23 cellular contexts compared by ENCODE assay signal in genomic region chr4:85642356-85643100, GRCh38.
DNase-seq lines count a peak whose midpoint lies in the region; ATAC-seq, FAIRE-seq and TF ChIP-seq lines count a peak whose summit lies in the region.
"Had no signal": no experiment of that assay in that cellular context is flagged by ENCODE, and none has a peak within 500 bp of the region (broad histone marks: within the 10 kb centered on the region; RNA-seq: fewer than 3 reads in every experiment).

No MANE protein-coding gene starts in this region.

- H3K9me3 Mint-ChIP-seq in activated B cell treated with CpG ODN at 0.5 μM for 24 hours, result no peaks in the 10 kb centered on the region
- H3K9me3 Mint-ChIP-seq in MCF 10A (ENCODE audit: unreplicated experiment), result no peaks in the 10 kb centered on the region
- H3K9me3 Mint-ChIP-seq in activated T-cell treated with anti-CD3 and anti-CD28 coated beads, Interleukin-2, amount 50 U/mL, for 24 hours, result no peaks in the 10 kb centered on the region
- H3K9me3 Mint-ChIP-seq: activated naive CD8-positive, alpha-beta T cell treated with anti-CD3 and anti-CD28 coated beads for 36 hours; activated T-helper 17 cell treated with anti-CD3 and anti-CD28 coated beads, Interleukin-2, amount 50 U/mL, for 72 hours; neural crest cell had no signal

- H3K79me2 ChIP-seq in PC-3 (ENCODE audit: low read length), result no peaks in the 10 kb centered on the region

- no peak for TF ChIP-seq POLR2A in GM12891 (IDR thresholded peaks at IDR 0.05; ENCODE audit: low read depth, low read length)

- BruUV-seq in MCF 10A (replicated peaks; lab: Mats Ljungman, UMichigan) (no TSS peak), PC-3 (replicated peaks; lab: Mats Ljungman, UMichigan) (no TSS peak)

- H3K4me1 ChIP-seq in PC-3 (ENCODE audit: insufficient read depth, low read length), result no peaks in the 10 kb centered on the region
- H3K4me1 ChIP-seq: A549 had no signal

- H3K27me3 ChIP-seq in PC-3 (ENCODE audit: low read length), result no peaks in the 10 kb centered on the region

- peaks cover 14% of the 10 kb centered on the region for H3K36me3 Mint-ChIP-seq in activated B cell treated with CpG ODN at 0.5 μM for 24 hours (ENCODE audit: low read depth)
- no peaks in the 10 kb centered on the region for H3K36me3 Mint-ChIP-seq in MCF 10A (ENCODE audit: insufficient read depth, unreplicated experiment)
- H3K36me3 Mint-ChIP-seq in activated T-cell treated with anti-CD3 and anti-CD28 coated beads, Interleukin-2, amount 50 U/mL, for 24 hours (ENCODE audit: low read depth), result no peaks in the 10 kb centered on the region
- H3K36me3 Mint-ChIP-seq: activated CD8-positive, alpha-beta memory T cell treated with anti-CD3 and anti-CD28 coated beads, Interleukin-2, amount 10 ng/mL, durations not matched to agents 7 days and 5 days; activated naive CD8-positive, alpha-beta T cell treated with anti-CD3 and anti-CD28 coated beads for 36 hours had no signal

- H3K9me3 ChIP-seq in PC-3 (ENCODE audit: low read length), result no peaks in the 10 kb centered on the region
- H3K9me3 ChIP-seq: A549 had no signal

- H3K9me2 ChIP-seq in PC-3 (replicated peaks; ENCODE audit: low read length), result no peaks in the 10 kb centered on the region

- no peak overlapping the region for H3K9ac ChIP-seq in PC-3 (ENCODE audit: low read length)

- CTCF ChIA-PET in activated B cell treated with CpG ODN at 0.5 μM for 24 hours (lab: Charles Lee) (no interaction called here), MCF 10A (lab: Yijun Ruan, JAX) (no interaction called here), PC-3 (lab: Charles Lee) (no interaction called here)

- H4K20me1 ChIP-seq in PC-3 (ENCODE audit: low read length), result no peaks in the 10 kb centered on the region

- H3K27ac Mint-ChIP-seq in activated B cell treated with CpG ODN at 0.5 μM for 24 hours (peak overlapping the region; percentile 61), MCF 10A (ENCODE audit: low read depth, unreplicated experiment) (no peak overlapping the region)
- H3K27ac Mint-ChIP-seq in activated T-cell treated with anti-CD3 and anti-CD28 coated beads, Interleukin-2, amount 50 U/mL, for 24 hours, result no peak overlapping the region
- H3K27ac Mint-ChIP-seq: activated CD8-positive, alpha-beta memory T cell treated with anti-CD3 and anti-CD28 coated beads, Interleukin-2, amount 10 ng/mL, durations not matched to agents 7 days and 5 days; activated naive CD8-positive, alpha-beta T cell treated with anti-CD3 and anti-CD28 coated beads for 36 hours; activated T-helper 17 cell treated with anti-CD3 and anti-CD28 coated beads, Interleukin-2, amount 50 U/mL, for 72 hours had no signal

- H3K4me1 Mint-ChIP-seq in activated B cell treated with CpG ODN at 0.5 μM for 24 hours (peaks cover 32% of the 10 kb centered on the region), MCF 10A (ENCODE audit: insufficient read depth, unreplicated experiment) (no peaks in the 10 kb centered on the region)
- H3K4me1 Mint-ChIP-seq in activated T-cell treated with anti-CD3 and anti-CD28 coated beads, Interleukin-2, amount 50 U/mL, for 24 hours (ENCODE audit: low read depth), result no peaks in the 10 kb centered on the region
- H3K4me1 Mint-ChIP-seq: activated CD8-positive, alpha-beta memory T cell treated with anti-CD3 and anti-CD28 coated beads, Interleukin-2, amount 10 ng/mL, durations not matched to agents 7 days and 5 days; activated naive CD8-positive, alpha-beta T cell treated with anti-CD3 and anti-CD28 coated beads for 36 hours; activated T-helper 17 cell treated with anti-CD3 and anti-CD28 coated beads, Interleukin-2, amount 50 U/mL, for 72 hours; neural crest cell had no signal

- intact Hi-C loops in activated B cell treated with CpG ODN at 0.5 μM for 24 hours (cut with micrococcal nuclease) (loop anchor here (1.0 kb wide), 1 partner anchor 8 kb away; no protein-coding TSS in a partner anchor), MCF 10A (cut with micrococcal nuclease) (no loop called here), PC-3 (cut with micrococcal nuclease) (no loop called here)

- ATAC-seq in GM18502 (IDR thresholded peaks at IDR 0.05; ENCODE audit: poor library complexity, unreplicated experiment), result peak; percentile 76
- ATAC-seq in GM21529 (IDR thresholded peaks at IDR 0.05; ENCODE audit: unreplicated experiment), result peak; percentile 44
- peak; percentile 59 for ATAC-seq in HG02884 (IDR thresholded peaks at IDR 0.05; ENCODE audit: unreplicated experiment)
- ATAC-seq in activated B cell treated with CpG ODN at 0.5 μM for 24 hours (ENCODE audit: low read depth), result peak; percentile 49
- no peak for ATAC-seq in PC-3
- ATAC-seq: A549; activated CD8-positive, alpha-beta memory T cell treated with anti-CD3 and anti-CD28 coated beads, Interleukin-2, amount 10 ng/mL, durations not matched to agents 7 days and 5 days; activated T-helper 17 cell treated with anti-CD3 and anti-CD28 coated beads, Interleukin-2, amount 50 U/mL, for 72 hours; left colon had no signal

- DNase-seq in activated B cell treated with CpG ODN at 0.5 μM for 24 hours (no peak), MCF 10A (ENCODE audit: unreplicated experiment) (no peak), PC-3 (no peak), GM12891 (ENCODE audit: insufficient read length, low spot score) (no peak)
- no peak for DNase-seq in activated T-cell treated with anti-CD3 and anti-CD28 coated beads, Interleukin-2, amount 50 U/mL, for 24 hours
- DNase-seq: activated CD8-positive, alpha-beta memory T cell treated with anti-CD3 and anti-CD28 coated beads, Interleukin-2, amount 10 ng/mL, durations not matched to agents 7 days and 5 days; activated naive CD8-positive, alpha-beta T cell treated with anti-CD3 and anti-CD28 coated beads for 36 hours; C1 segment of cervical spinal cord; glutamatergic neuron; IMR-90; left colon; NCI-H1930; NCI-H345; small intestine; stimulated activated CD4-positive, alpha-beta T cell treated with anti-CD3 and anti-CD28 coated beads, Interleukin-4, amount 100 ng/mL, for 1 hour had no signal

- H3K4me3 Mint-ChIP-seq in activated B cell treated with CpG ODN at 0.5 μM for 24 hours (no peak overlapping the region), MCF 10A (ENCODE audit: unreplicated experiment) (no peak overlapping the region)
- H3K4me3 Mint-ChIP-seq in activated T-cell treated with anti-CD3 and anti-CD28 coated beads, Interleukin-2, amount 50 U/mL, for 24 hours, result no peak overlapping the region
- H3K4me3 Mint-ChIP-seq: activated CD8-positive, alpha-beta memory T cell treated with anti-CD3 and anti-CD28 coated beads, Interleukin-2, amount 10 ng/mL, durations not matched to agents 7 days and 5 days; activated naive CD8-positive, alpha-beta T cell treated with anti-CD3 and anti-CD28 coated beads for 36 hours; activated T-helper 17 cell treated with anti-CD3 and anti-CD28 coated beads, Interleukin-2, amount 50 U/mL, for 72 hours; neural crest cell had no signal

- no peak for FAIRE-seq in GM12891 (lab: Jason Lieb, UNC)
- FAIRE-seq: A549, small intestine had no signal

- H3F3A ChIP-seq in PC-3 (ENCODE audit: low read length, unreplicated experiment), result no peaks in the 10 kb centered on the region

- no peak overlapping the region for H3K27ac ChIP-seq in PC-3 (ENCODE audit: low read length)
- H3K27ac ChIP-seq: A549, HL-60, SK-N-MC had no signal

- H3K27me3 Mint-ChIP-seq in activated B cell treated with CpG ODN at 0.5 μM for 24 hours (no peaks in the 10 kb centered on the region), MCF 10A (ENCODE audit: insufficient read depth, unreplicated experiment) (no peaks in the 10 kb centered on the region)
- H3K27me3 Mint-ChIP-seq in activated T-cell treated with anti-CD3 and anti-CD28 coated beads, Interleukin-2, amount 50 U/mL, for 24 hours, result no peaks in the 10 kb centered on the region
- H3K27me3 Mint-ChIP-seq: activated CD8-positive, alpha-beta memory T cell treated with anti-CD3 and anti-CD28 coated beads, Interleukin-2, amount 10 ng/mL, durations not matched to agents 7 days and 5 days; activated naive CD8-positive, alpha-beta T cell treated with anti-CD3 and anti-CD28 coated beads for 36 hours; activated T-helper 17 cell treated with anti-CD3 and anti-CD28 coated beads, Interleukin-2, amount 50 U/mL, for 72 hours had no signal

- no peak overlapping the region for H2AFZ ChIP-seq in PC-3 (ENCODE audit: low read length)

- TF ChIP-seq CTCF in activated B cell treated with CpG ODN at 0.5 μM for 24 hours (IDR thresholded peaks at IDR 0.05) (no peak), MCF 10A (IDR thresholded peaks at IDR 0.05; ENCODE audit: unreplicated experiment) (no peak), PC-3 (conservative IDR thresholded peaks at IDR 0.05; ENCODE audit: low read depth, low read length) (no peak)

- no peak overlapping the region for H3K4me3 ChIP-seq in PC-3 (ENCODE audit: low read length)
- H3K4me3 ChIP-seq: A549, SK-N-MC had no signal

- POLR2A ChIA-PET in activated B cell treated with CpG ODN at 0.5 μM for 24 hours (lab: Charles Lee) (interaction anchor here (0.5 kb wide), 1 partner anchor 128 kb away, joined by 3 read pairs; no protein-coding TSS in a partner anchor), MCF 10A (lab: Yijun Ruan, JAX) (no interaction called here), PC-3 (lab: Charles Lee; ENCODE audit: unreplicated experiment) (no interaction called here)

- H3K4me2 ChIP-seq in PC-3 (ENCODE audit: low read length), result no peak overlapping the region
- H3K4me2 ChIP-seq: A549 had no signal

- H3K36me3 ChIP-seq in PC-3 (ENCODE audit: low read depth, low read length), result no peaks in the 10 kb centered on the region

TF ChIP-seq in GM12891, 5 proteins besides CTCF, POLR2A, EP300 and RAD21:
- TF ChIP-seq TAF1 (IDR thresholded peaks at IDR 0.05; ENCODE audit: low read depth, low read length) (no peak), SPI1 (IDR thresholded peaks at IDR 0.05; ENCODE audit: low read depth, low read length) (no peak), PAX5 (IDR thresholded peaks at IDR 0.05; ENCODE audit: insufficient read depth, low read length, severe bottlenecking) (no peak), POLR2AphosphoS5 (IDR thresholded peaks at IDR 0.05; ENCODE audit: low read depth, low read length) (no peak), POU2F2 (IDR thresholded peaks at IDR 0.05; ENCODE audit: low read depth, low read length) (no peak)
